Comparison of ENCODE assay signal across 1 cellular context in the genomic region with DNA sequence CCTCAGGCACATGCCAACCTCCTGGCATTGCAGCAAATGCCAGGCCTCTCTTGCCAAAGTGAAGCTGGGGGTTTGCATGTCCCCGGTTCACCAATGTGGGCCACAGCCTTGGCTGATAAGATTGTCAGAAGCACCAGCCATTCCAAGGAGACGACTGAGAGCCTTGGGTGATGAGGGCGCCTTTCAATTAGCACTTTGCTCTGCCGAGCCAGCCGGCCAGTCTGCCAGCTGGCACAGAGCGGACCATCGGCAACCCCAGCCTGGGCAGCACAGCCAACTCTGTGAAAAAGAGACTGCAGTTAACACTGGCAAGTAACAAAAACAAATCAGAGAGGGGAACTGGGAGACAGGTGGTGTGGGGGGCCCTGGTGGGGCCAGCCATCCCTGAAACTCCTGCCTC.
TF ChIP-seq lines count a peak whose summit lies in the region.

No MANE protein-coding gene starts in this region.

TF ChIP-seq in neural cell, 6 proteins besides CTCF, POLR2A, EP300 and RAD21:
- TF ChIP-seq POLR2AphosphoS5 (IDR thresholded peaks at IDR 0.05) (no peak), TAF1 (IDR thresholded peaks at IDR 0.05; ENCODE audit: low read depth) (no peak), SMC3 (conservative IDR thresholded peaks at IDR 0.05; ENCODE audit: poor library complexity) (no peak), EZH2 (IDR thresholded peaks at IDR 0.05; ENCODE audit: borderline replicate concordance, insufficient read depth, low read length, poor library complexity, severe bottlenecking) (no peak), MXI1 (conservative IDR thresholded peaks at IDR 0.05; ENCODE audit: poor library complexity, severe bottlenecking) (no peak)
- TF ChIP-seq, protein P1, sequence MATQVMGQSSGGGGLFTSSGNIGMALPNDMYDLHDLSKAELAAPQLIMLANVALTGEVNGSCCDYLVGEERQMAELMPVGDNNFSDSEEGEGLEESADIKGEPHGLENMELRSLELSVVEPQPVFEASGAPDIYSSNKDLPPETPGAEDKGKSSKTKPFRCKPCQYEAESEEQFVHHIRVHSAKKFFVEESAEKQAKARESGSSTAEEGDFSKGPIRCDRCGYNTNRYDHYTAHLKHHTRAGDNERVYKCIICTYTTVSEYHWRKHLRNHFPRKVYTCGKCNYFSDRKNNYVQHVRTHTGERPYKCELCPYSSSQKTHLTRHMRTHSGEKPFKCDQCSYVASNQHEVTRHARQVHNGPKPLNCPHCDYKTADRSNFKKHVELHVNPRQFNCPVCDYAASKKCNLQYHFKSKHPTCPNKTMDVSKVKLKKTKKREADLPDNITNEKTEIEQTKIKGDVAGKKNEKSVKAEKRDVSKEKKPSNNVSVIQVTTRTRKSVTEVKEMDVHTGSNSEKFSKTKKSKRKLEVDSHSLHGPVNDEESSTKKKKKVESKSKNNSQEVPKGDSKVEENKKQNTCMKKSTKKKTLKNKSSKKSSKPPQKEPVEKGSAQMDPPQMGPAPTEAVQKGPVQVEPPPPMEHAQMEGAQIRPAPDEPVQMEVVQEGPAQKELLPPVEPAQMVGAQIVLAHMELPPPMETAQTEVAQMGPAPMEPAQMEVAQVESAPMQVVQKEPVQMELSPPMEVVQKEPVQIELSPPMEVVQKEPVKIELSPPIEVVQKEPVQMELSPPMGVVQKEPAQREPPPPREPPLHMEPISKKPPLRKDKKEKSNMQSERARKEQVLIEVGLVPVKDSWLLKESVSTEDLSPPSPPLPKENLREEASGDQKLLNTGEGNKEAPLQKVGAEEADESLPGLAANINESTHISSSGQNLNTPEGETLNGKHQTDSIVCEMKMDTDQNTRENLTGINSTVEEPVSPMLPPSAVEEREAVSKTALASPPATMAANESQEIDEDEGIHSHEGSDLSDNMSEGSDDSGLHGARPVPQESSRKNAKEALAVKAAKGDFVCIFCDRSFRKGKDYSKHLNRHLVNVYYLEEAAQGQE (IDR thresholded peaks at IDR 0.05; ENCODE audit: borderline replicate concordance) = no peak
